8 cellular contexts compared by ENCODE assay signal in genomic region chr19:5001547-5002131, GRCh38. TPM values are rescaled to one million over a fixed set of nuclear protein-coding genes. Genes with fewer than 3 reads are reported as not detected.
DNase-seq lines count a peak whose midpoint lies in the region; ATAC-seq and TF ChIP-seq lines count a peak whose summit lies in the region.

No MANE protein-coding gene starts in this region.

- no peaks in the 10 kb centered on the region for H3K36me3 ChIP-seq in GM23338 (ENCODE audit: insufficient read depth)
- H3K36me3 ChIP-seq in SJCRH30 = no peaks in the 10 kb centered on the region; the same call in 1 of the 2 replicates
- peaks cover 5% of the 10 kb centered on the region for H3K36me3 ChIP-seq in lower lobe of right lung
- H3K36me3 ChIP-seq in tibial nerve = peaks cover 0 to 26% (median 0%) of the 10 kb centered on the region in 3 donors

- 60 to 63% methylated on average over 5 of the region's 5 CpGs for WGBS in tibial nerve, 2 donors

- no peak overlapping the region for H2AFZ ChIP-seq in GM23338

- intact Hi-C loops in lower lobe of right lung (cut with DNase I) = no loop called here

- H3K4me1 Mint-ChIP-seq in GM23338 = no peaks in the 10 kb centered on the region; the same call in 2 of the 3 replicates

- H3K9me3 Mint-ChIP-seq in GM23338 = no peaks in the 10 kb centered on the region

- peaks cover 60% of the 10 kb centered on the region for H3K79me2 ChIP-seq in GM23338 (replicated peaks; ENCODE audit: insufficient read depth)

- H3K27ac ChIP-seq in GM23338 (ENCODE audit: low read depth) (peak overlapping the region; percentile 69; the same call in 1 of the 2 replicates), SJCRH30 (no peak overlapping the region), lower lobe of right lung (no peak overlapping the region), tibial nerve (peak overlapping the region in 1 of 4 donors; percentile 8)

- H3F3A ChIP-seq in GM23338 (replicated peaks; ENCODE audit: low read depth) = 0 out of 2 replicates have a peak, but pooled peaks cover 4% of the 10 kb centered on the region

- no peak for TF ChIP-seq EP300 in tibial nerve (IDR thresholded peaks at IDR 0.05)

- H3K4me2 ChIP-seq in GM23338 = no peak overlapping the region

- H3K4me3 Mint-ChIP-seq in GM23338 = no peak overlapping the region

- H3K4me3 ChIP-seq in AG09309 (ENCODE audit: control insufficient read depth, low read depth, low read length) = no peak overlapping the region
- no peak overlapping the region for H3K4me3 ChIP-seq in GM23338
- no peak overlapping the region for H3K4me3 ChIP-seq in SJCRH30
- H3K4me3 ChIP-seq in lower lobe of right lung = no peak overlapping the region
- no peak overlapping the region for H3K4me3 ChIP-seq in tibial nerve

- H3K27me3 ChIP-seq in GM23338 (ENCODE audit: insufficient read depth) (no peaks in the 10 kb centered on the region), SJCRH30 (no peaks in the 10 kb centered on the region), lower lobe of right lung (ENCODE audit: low read depth) (no peaks in the 10 kb centered on the region), tibial nerve (no peaks in the 10 kb centered on the region)

- no peaks in the 10 kb centered on the region; the same call in 2 of the 3 replicates for H3K36me3 Mint-ChIP-seq in GM23338 (ENCODE audit: low read depth)

- peaks cover 22% of the 10 kb centered on the region; the same call in 1 of the 2 replicates for H4K20me1 ChIP-seq in GM23338 (replicated peaks; ENCODE audit: insufficient read depth)

- no peak for TF ChIP-seq POLR2A in tibial nerve (IDR thresholded peaks at IDR 0.05)

- H3K4me1 ChIP-seq in GM23338 (ENCODE audit: insufficient read depth) (no peaks in the 10 kb centered on the region), SJCRH30 (0 out of 2 replicates have a peak, but pooled peaks cover 3% of the 10 kb centered on the region), lower lobe of right lung (peaks cover 12% of the 10 kb centered on the region), tibial nerve (peaks cover 0 to 24% (median 0%) of the 10 kb centered on the region in 4 donors)

- H3K27me3 Mint-ChIP-seq in GM23338 (ENCODE audit: insufficient read depth, low read depth, poor library complexity) = peaks cover 6% of the 10 kb centered on the region

- TF ChIP-seq CTCF in AG09309 (IDR thresholded peaks at IDR 0.05; ENCODE audit: control insufficient read depth, insufficient read depth, low read depth, low read length, missing control alignments) (peak; percentile 77), GM23338 (conservative IDR thresholded peaks at IDR 0.05; ENCODE audit: low read depth in 2 of 2) (peak; percentile 86 to 95), lower lobe of right lung (IDR thresholded peaks at IDR 0.05) (peak; percentile 62), tibial nerve (IDR thresholded peaks at IDR 0.05) (peak; percentile 30 to 43 (median 38))

- no peak overlapping the region for H3K27ac Mint-ChIP-seq in GM23338

- no peaks in the 10 kb centered on the region for H3K9me2 ChIP-seq in GM23338 (ENCODE audit: insufficient read depth)

- H3K9me3 ChIP-seq in SJCRH30 (replicated peaks) = no peaks in the 10 kb centered on the region
- H3K9me3 ChIP-seq in lower lobe of right lung = no peaks in the 10 kb centered on the region
- H3K9me3 ChIP-seq in tibial nerve = no peaks in the 10 kb centered on the region

- ATAC-seq in GM23338 (peak; percentile 82), lower lobe of right lung (peak in 1 of 2 donors; percentile 31), HG02884 (IDR thresholded peaks at IDR 0.05; ENCODE audit: unreplicated experiment) (no peak), HG02973 (IDR thresholded peaks at IDR 0.05; ENCODE audit: unreplicated experiment) (no peak)

- peak; percentile 40 for DNase-seq in AG09309 (ENCODE audit: low read depth)
- peak; percentile 75 for DNase-seq in GM23338 (ENCODE audit: low spot score)
- DNase-seq in SJCRH30 = peak; percentile 53 to 66
- peak; percentile 54 for DNase-seq in brain pericyte (ENCODE audit: low read depth, low spot score)
- DNase-seq in lower lobe of right lung = no peak
- DNase-seq in tibial nerve (ENCODE audit: low spot score in 2 of 2) = no peak

TF ChIP-seq in GM23338, 12 proteins besides CTCF, POLR2A, EP300 and RAD21:
- TF ChIP-seq EZH2 (IDR thresholded peaks at IDR 0.05; ENCODE audit: low read depth, unreplicated experiment) (no peak), ETS1 (IDR thresholded peaks at IDR 0.05) (no peak), NANOG (IDR thresholded peaks at IDR 0.05; ENCODE audit: borderline replicate concordance) (no peak), POLR2AphosphoS5 (IDR thresholded peaks at IDR 0.05; ENCODE audit: low read depth) (no peak), CREB1 (CRISPR knock-in tag; IDR thresholded peaks at IDR 0.05; ENCODE audit: low read depth) (no peak), EZH2phosphoT487 (IDR thresholded peaks at IDR 0.05; ENCODE audit: unreplicated experiment) (no peak), STAT1 (IDR thresholded peaks at IDR 0.05; ENCODE audit: unreplicated experiment) (no peak)

RNA-seq across cellular contexts. Expression of gene KDM4B, which starts 32.7 kb away (rescaled TPM):
- 27.6 and 35.7 TPM in 2 replicates for total RNA-seq in GM23338 (2014; rRNA removed; shearing (Covaris generic))
- 8.7 and 9.1 TPM in 2 replicates for polyA plus RNA-seq in GM23338 (2016; fragmentation: Nextera tagmentation; extraction: Ambion mirVana)
- 15.5 and 16.2 TPM in 2 replicates for total RNA-seq in SJCRH30 (2014; rRNA removed; shearing (Covaris generic))
- 40.3 TPM for total RNA-seq in lower lobe of right lung
- 10 to 100 TPM; 37.8 to 72.4 (median 57.2) TPM for total RNA-seq in tibial nerve

Comparison
In these comparisons a context has a peak if more than half of its experiments do, and no peak if none do; other contexts are left out.
1. DNase-seq: peak in AG09309 (single experiment), GM23338 (single experiment), SJCRH30 (2 of 2) and brain pericyte (single experiment); none in lower lobe of right lung (single experiment) and tibial nerve (0 of 2).
2. CTCF ChIP-seq: peak in every context shown above with its lines; median percentile 90 in GM23338; 77 in AG09309; 62 in lower lobe of right lung; 38 in tibial nerve.